23 cellular contexts compared by ENCODE assay signal in the genomic region with DNA sequence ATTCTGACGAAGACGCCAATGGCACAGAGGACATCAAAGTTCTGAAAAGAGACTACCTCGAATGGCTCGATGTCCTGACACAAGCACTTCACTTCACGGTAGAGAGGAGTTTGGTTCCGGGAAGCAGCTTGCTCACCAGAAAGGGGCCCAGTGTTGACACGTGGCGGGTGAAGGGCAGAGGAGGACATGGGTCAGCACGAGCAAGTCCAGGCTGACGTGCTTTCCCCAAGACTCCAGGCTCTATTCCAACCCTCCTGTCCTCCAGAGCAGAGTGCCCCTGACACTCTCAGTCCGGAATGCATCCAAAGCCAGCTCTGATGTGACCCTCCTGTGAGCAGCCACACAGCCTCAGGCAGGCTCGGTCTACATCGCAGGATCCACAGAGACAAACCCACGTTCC.
DNase-seq lines count a peak whose midpoint lies in the region; ATAC-seq and TF ChIP-seq lines count a peak whose summit lies in the region.
"Had no signal": no experiment of that assay in that cellular context is flagged by ENCODE, and none has a peak within 500 bp of the region (broad histone marks: within the 10 kb centered on the region; RNA-seq: fewer than 3 reads in every experiment).

No MANE protein-coding gene starts in this region.

- peak; percentile 81 for ATAC-seq in Right ventricle myocardium inferior
- peak; percentile 82 to 90 (median 86) for ATAC-seq in right lobe of liver
- ATAC-seq in GM21528 (IDR thresholded peaks at IDR 0.05; ENCODE audit: low FRiP score, unreplicated experiment) = no peak
- ATAC-seq: activated naive CD4-positive, alpha-beta T cell treated with anti-CD3 and anti-CD28 coated beads, Interleukin-2, amount 50 U/mL, for 72 hours; natural killer cell; Panc1; stimulated activated naive CD8-positive, alpha-beta T cell treated with anti-CD3 and anti-CD28 coated beads, Interleukin-15, amount 100 ng/mL, for 72 hours had no signal

- TF ChIP-seq CTCF in right lobe of liver (IDR thresholded peaks at IDR 0.05) = no peak
- no peak for TF ChIP-seq CTCF in sigmoid colon (IDR thresholded peaks at IDR 0.05)
- TF ChIP-seq CTCF in uterus (IDR thresholded peaks at IDR 0.05) = no peak

- DNase-seq in Right ventricle myocardium inferior (ENCODE audit: missing footprints) = no peak
- DNase-seq in right lobe of liver = peak; percentile 76 to 88 (median 82)
- no peak for DNase-seq in sigmoid colon
- peak; percentile 48 to 58 for DNase-seq in uterus
- DNase-seq in NCI-H524 (lab: John Stamatoyannopoulos, UW) = no peak
- DNase-seq in NCI-H2171 (lab: John Stamatoyannopoulos, UW) = no peak
- DNase-seq: cerebellar nuclear complex; erythroblast; foreskin melanocyte; kidney; natural killer cell; NCI-H1105 treated with DMSO at 0.1 percent for 48 hours; NCI-H2081; NCI-H446 treated with DMSO at 0.1 percent for 48 hours; posterior cingulate gyrus; stimulated activated CD4-positive, alpha-beta T cell treated with anti-CD3 and anti-CD28 coated beads, Interleukin-4, amount 100 ng/mL, for 4 hours; stimulated activated naive CD8-positive, alpha-beta T cell treated with anti-CD3 and anti-CD28 coated beads, Interleukin-15, amount 100 ng/mL, for 72 hours; T-helper 1 cell had no signal

- H3K27me3 ChIP-seq in right lobe of liver = no peaks in the 10 kb centered on the region
- no peaks in the 10 kb centered on the region for H3K27me3 ChIP-seq in sigmoid colon
- H3K27me3 ChIP-seq in uterus = no peaks in the 10 kb centered on the region
- H3K27me3 ChIP-seq: ascending aorta, SJSA1 had no signal

- H3K9me3 ChIP-seq in right lobe of liver (no peaks in the 10 kb centered on the region), sigmoid colon (no peaks in the 10 kb centered on the region), uterus (no peaks in the 10 kb centered on the region)
- H3K9me3 ChIP-seq: ascending aorta, SJSA1 had no signal

- TF ChIP-seq EP300 in sigmoid colon (IDR thresholded peaks at IDR 0.05) = peak in 2 of 4 donors; percentile 63 to 94

- TF ChIP-seq POLR2A in right lobe of liver (IDR thresholded peaks at IDR 0.05) (no peak), sigmoid colon (IDR thresholded peaks at IDR 0.05) (no peak), uterus (IDR thresholded peaks at IDR 0.05) (no peak)

- peak overlapping the region; percentile 8 to 52 (median 44) for H3K27ac ChIP-seq in right lobe of liver
- peak overlapping the region; percentile 56 to 93 (median 85) for H3K27ac ChIP-seq in sigmoid colon
- peak overlapping the region; percentile 79 to 94 for H3K27ac ChIP-seq in uterus
- H3K27ac ChIP-seq: SJSA1 had no signal

- 60% methylated on average over 7 of the region's 14 CpGs for WGBS in right lobe of liver (ENCODE audit: insufficient coverage, low coverage, low lambda C conversion rate, missing lambda C conversion rate)
- WGBS in sigmoid colon, 2 donors = 95% methylated on average over 14 of the region's 14 CpGs

- no peak overlapping the region for H3K4me3 ChIP-seq in right lobe of liver
- no peak overlapping the region for H3K4me3 ChIP-seq in sigmoid colon
- no peak overlapping the region for H3K4me3 ChIP-seq in uterus
- H3K4me3 ChIP-seq: ascending aorta, SJSA1 had no signal

- peaks cover 0 to 16% (median 7%) of the 10 kb centered on the region in 4 donors for H3K4me1 ChIP-seq in right lobe of liver
- peaks cover 0 to 63% (median 46%) of the 10 kb centered on the region in 4 donors for H3K4me1 ChIP-seq in sigmoid colon
- peaks cover 0 to 26% of the 10 kb centered on the region in 2 donors for H3K4me1 ChIP-seq in uterus
- H3K4me1 ChIP-seq: SJSA1 had no signal

- intact Hi-C loops in Right ventricle myocardium inferior (cut with DNase I) = loop anchor here (2.0 kb wide), 1 partner anchor 39 kb away; no protein-coding TSS in a partner anchor
- intact Hi-C loops in right lobe of liver (cut with DNase I) = no loop called here
- intact Hi-C loops in sigmoid colon (cut with DNase I) = no loop called here
- intact Hi-C loops in uterus (cut with DNase I; ENCODE audit: low total_unique reads) = no loop called here

- no peaks in the 10 kb centered on the region for H3K36me3 ChIP-seq in right lobe of liver
- peaks cover 0 to 8% (median 0%) of the 10 kb centered on the region in 4 donors for H3K36me3 ChIP-seq in sigmoid colon
- H3K36me3 ChIP-seq in uterus = no peaks in the 10 kb centered on the region

Comparison
In these comparisons a context has a peak if more than half of its experiments do, and no peak if none do; other contexts are left out.
1. DNase-seq: peak in right lobe of liver (3 of 3) and uterus (2 of 2); none in Right ventricle myocardium inferior (single experiment), sigmoid colon (single experiment), NCI-H524 (0 of 2) and NCI-H2171 (single experiment).
2. Peak in every context shown above with its lines, with median percentiles within 50 percentile points of each other: H3K27ac ChIP-seq.